Comparison of ENCODE assay signal across 17 cellular contexts in genomic region chr3:143331336-143331735, GRCh38.
DNase-seq lines count a peak whose midpoint lies in the region; ATAC-seq lines count a peak whose summit lies in the region.
"Had no signal": no experiment of that assay in that cellular context is flagged by ENCODE, and none has a peak within 500 bp of the region (broad histone marks: within the 10 kb centered on the region; RNA-seq: fewer than 3 reads in every experiment).

No MANE protein-coding gene starts in this region.

- intact Hi-C loops in CD4-positive, alpha-beta memory T cell (cut with micrococcal nuclease) = no loop called here

- DNase-seq in EL (peak; percentile 5), NCI-H69 (lab: John Stamatoyannopoulos, UW) (peak; percentile 77), dermis blood vessel endothelial cell (peak; percentile 84), middle frontal gyrus (ENCODE audit: extremely low spot score, low spot score) (peak; percentile 35), T-helper 2 cell (no peak), RPMI8226 (no peak)
- DNase-seq in CD4-positive, alpha-beta memory T cell = no peak
- DNase-seq: endodermal cell, KBM-7, left colon, NCI-H1092, occipital lobe, T-helper 1 cell had no signal

- H3K4me1 ChIP-seq in CD4-positive, alpha-beta memory T cell (ENCODE audit: insufficient read depth, low read length) = no peaks in the 10 kb centered on the region

- no peak for ATAC-seq in HG02884 (IDR thresholded peaks at IDR 0.05; ENCODE audit: unreplicated experiment)
- ATAC-seq: left colon, sciatic nerve had no signal

- no peak overlapping the region for H3K4me3 Mint-ChIP-seq in CD4-positive, alpha-beta memory T cell
- H3K4me3 Mint-ChIP-seq: activated T-helper 1 cell treated with anti-CD3 and anti-CD28 coated beads, Interleukin-12 subunit alpha, Interleukin-12 subunit beta, Interleukin-2, Interleukin-4 antibody, amounts not matched to agents 30 ng/mL and 10 ng/mL and 1 ng/mL, durations not matched to agents 14 hours and 24 hours and 36 hours; endodermal cell had no signal

- no peaks in the 10 kb centered on the region for H3K27me3 Mint-ChIP-seq in CD4-positive, alpha-beta memory T cell

- POLR2A ChIA-PET in CD4-positive, alpha-beta memory T cell (lab: Charles Lee; ENCODE audit: partially characterized antibody) = no interaction called here

- no peaks in the 10 kb centered on the region for H3K27me3 ChIP-seq in CD4-positive, alpha-beta memory T cell (ENCODE audit: insufficient read depth, low read length)

- no peaks in the 10 kb centered on the region for H3K9me3 ChIP-seq in CD4-positive, alpha-beta memory T cell (ENCODE audit: control insufficient read depth in 1 of 2, low read length in 2 of 2)

- H3K36me3 Mint-ChIP-seq in CD4-positive, alpha-beta memory T cell = peaks cover 2 to 20% of the 10 kb centered on the region in 2 donors

- no peak overlapping the region for H3K27ac Mint-ChIP-seq in CD4-positive, alpha-beta memory T cell
- H3K27ac Mint-ChIP-seq: activated T-helper 1 cell treated with anti-CD3 and anti-CD28 coated beads, Interleukin-12 subunit alpha, Interleukin-12 subunit beta, Interleukin-2, Interleukin-4 antibody, amounts not matched to agents 30 ng/mL and 10 ng/mL and 1 ng/mL, durations not matched to agents 14 hours and 24 hours and 36 hours; endodermal cell had no signal

- peaks cover 0 to 2% (median 0%) of the 10 kb centered on the region in 8 donors for H3K9me3 Mint-ChIP-seq in CD4-positive, alpha-beta memory T cell
- H3K9me3 Mint-ChIP-seq: activated T-helper 1 cell treated with anti-CD3 and anti-CD28 coated beads, Interleukin-12 subunit alpha, Interleukin-12 subunit beta, Interleukin-2, Interleukin-4 antibody, amounts not matched to agents 30 ng/mL and 10 ng/mL and 1 ng/mL, durations not matched to agents 14 hours and 24 hours and 36 hours had no signal

- H3K36me3 ChIP-seq in CD4-positive, alpha-beta memory T cell (ENCODE audit: insufficient read depth, low read length) = no peaks in the 10 kb centered on the region

- peaks cover 0 to 5% (median 1%) of the 10 kb centered on the region in 4 donors for H3K4me1 Mint-ChIP-seq in CD4-positive, alpha-beta memory T cell

- CTCF ChIA-PET in CD4-positive, alpha-beta memory T cell (lab: Charles Lee; ENCODE audit: partially characterized antibody) = no interaction called here

- no peak overlapping the region for H3K27ac ChIP-seq in CD4-positive, alpha-beta memory T cell (ENCODE audit: low read depth, low read length)
- H3K27ac ChIP-seq: HL-60 had no signal

- H3K4me3 ChIP-seq in CD4-positive, alpha-beta memory T cell (ENCODE audit: low read length in 2 of 2) = no peak overlapping the region

Comparison
In these comparisons a context has a peak if more than half of its experiments do, and no peak if none do; other contexts are left out.
1. DNase-seq: peak in EL (single experiment), NCI-H69 (single experiment), dermis blood vessel endothelial cell (single experiment) and middle frontal gyrus (single experiment); none in CD4-positive, alpha-beta memory T cell (0 of 5), T-helper 2 cell (0 of 5) and RPMI8226 (single experiment).